14 cellular contexts compared by ENCODE assay signal in genomic region chr1:49765034-49765433, GRCh38.
DNase-seq lines count a peak whose midpoint lies in the region; ATAC-seq and TF ChIP-seq lines count a peak whose summit lies in the region.
"Had no signal": no experiment of that assay in that cellular context is flagged by ENCODE, and none has a peak within 500 bp of the region (broad histone marks: within the 10 kb centered on the region; RNA-seq: fewer than 3 reads in every experiment).

No MANE protein-coding gene starts in this region.

- intact Hi-C loops in MCF 10A (cut with micrococcal nuclease) = no loop called here
- intact Hi-C loops in mammary epithelial cell (cut with micrococcal nuclease) = no loop called here
- intact Hi-C loops in left colon (cut with DNase I, micrococcal nuclease) = no loop called here

- dilution Hi-C loops in mammary epithelial cell (cut with HindIII; ENCODE audit: low sequenced_read_pairs) = no loop called here

- no peak overlapping the region for H3K27ac Mint-ChIP-seq in MCF 10A (ENCODE audit: low read depth, unreplicated experiment)
- H3K27ac Mint-ChIP-seq in WTC11 = no peak overlapping the region
- no peak overlapping the region for H3K27ac Mint-ChIP-seq in CD8-positive, alpha-beta memory T cell
- H3K27ac Mint-ChIP-seq: activated CD8-positive, alpha-beta T cell treated with anti-CD3 and anti-CD28 coated beads for 36 hours; brain had no signal

- CTCF ChIA-PET in MCF 10A (lab: Yijun Ruan, JAX) (interaction anchor here (0.8 kb wide), 1 partner anchor 857 kb away, joined by 3 read pairs; no protein-coding TSS in a partner anchor), mammary epithelial cell (lab: Charles Lee; ENCODE audit: low non-redundant PET) (no interaction called here), WTC11 (lab: Charles Lee) (interaction anchor here (1.0 to 2.2 kb wide), 4 partner anchors 15 to 316 kb away, joined by 3 to 7 read pairs (median 3); no protein-coding TSS in a partner anchor)
- CTCF ChIA-PET in CD8-positive, alpha-beta memory T cell (lab: Charles Lee) = no interaction called here

- no peaks in the 10 kb centered on the region for H3K36me3 ChIP-seq in mammary epithelial cell (ENCODE audit: insufficient read depth, low read length)
- H3K36me3 ChIP-seq in CD8-positive, alpha-beta memory T cell (ENCODE audit: insufficient read depth, low read length) = no peaks in the 10 kb centered on the region
- H3K36me3 ChIP-seq: gastroesophageal sphincter, HAP-1 had no signal

- no peaks in the 10 kb centered on the region for H3K4me1 ChIP-seq in mammary epithelial cell (ENCODE audit: insufficient read depth, low read length)
- H3K4me1 ChIP-seq in CD8-positive, alpha-beta memory T cell (ENCODE audit: insufficient read depth, low read length) = no peaks in the 10 kb centered on the region
- H3K4me1 ChIP-seq: gastroesophageal sphincter, HAP-1 had no signal

- ATAC-seq in WTC11 (peak; percentile 95), left colon (no peak)
- ATAC-seq: activated CD8-positive, alpha-beta T cell treated with anti-CD3 and anti-CD28 coated beads for 36 hours; gastroesophageal sphincter had no signal

- peaks cover 4% of the 10 kb centered on the region for H3K9me3 ChIP-seq in mammary epithelial cell (replicated peaks; ENCODE audit: insufficient read depth, low read length)
- no peaks in the 10 kb centered on the region for H3K9me3 ChIP-seq in CD8-positive, alpha-beta memory T cell (ENCODE audit: low read length)
- H3K9me3 ChIP-seq: HAP-1 had no signal

- H2AFZ ChIP-seq in mammary epithelial cell (ENCODE audit: low read depth, low read length) = no peak overlapping the region

- POLR2A ChIA-PET in MCF 10A (lab: Yijun Ruan, JAX) (no interaction called here), WTC11 (lab: Charles Lee) (no interaction called here)
- POLR2A ChIA-PET in CD8-positive, alpha-beta memory T cell (lab: Charles Lee) = no interaction called here

- no TSS peak for BruUV-seq in MCF 10A (replicated peaks; lab: Mats Ljungman, UMichigan)
- BruUV-seq in mammary epithelial cell (replicated peaks; lab: Mats Ljungman, UMichigan) = no TSS peak

- WGBS in mammary epithelial cell (ENCODE audit: low coverage, missing lambda C conversion rate) = 27% methylated on average over 3 of the region's 3 CpGs

- no peak overlapping the region for H3K4me2 ChIP-seq in mammary epithelial cell (ENCODE audit: insufficient read depth, low read depth, low read length)

- H3K27ac ChIP-seq in mammary epithelial cell (ENCODE audit: insufficient read depth, low read depth, low read length) = no peak overlapping the region
- no peak overlapping the region for H3K27ac ChIP-seq in CD8-positive, alpha-beta memory T cell (ENCODE audit: low read depth, low read length)
- H3K27ac ChIP-seq: gastroesophageal sphincter had no signal

- TF ChIP-seq CTCF in MCF 10A (IDR thresholded peaks at IDR 0.05; ENCODE audit: unreplicated experiment) (peak; percentile 10), mammary epithelial cell (conservative IDR thresholded peaks at IDR 0.05 in 1 of 2, IDR thresholded peaks at IDR 0.05 in 1 of 2; ENCODE audit: extremely low read depth in 1 of 2, insufficient read depth in 1 of 2, low read depth in 1 of 2, low read length in 2 of 2) (peak in 1 of 2 donors; percentile 16), WTC11 (IDR thresholded peaks at IDR 0.05) (no peak)

- peak; percentile 2 for DNase-seq in MCF 10A (ENCODE audit: unreplicated experiment)
- no peak for DNase-seq in mammary epithelial cell
- peak; percentile 1 for DNase-seq in NCI-H526 treated with DMSO at 0.1 percent for 48 hours (lab: John Stamatoyannopoulos, UW)
- peak; percentile 19 for DNase-seq in WTC11 (ENCODE audit: low spot score)
- no peak for DNase-seq in left colon
- DNase-seq in NCI-H1417 (lab: John Stamatoyannopoulos, UW) = no peak
- DNase-seq in CD8-positive, alpha-beta memory T cell = no peak
- DNase-seq in HUDEP-2 (lab: John Stamatoyannopoulos, UW; ENCODE audit: unreplicated experiment in 76 of 76) = no peak
- DNase-seq: activated CD8-positive, alpha-beta T cell treated with anti-CD3 and anti-CD28 coated beads for 36 hours; activated effector memory CD4-positive, alpha-beta T cell treated with Interleukin-2 at 50 U/mL for 16 hours; NCI-H1048 had no signal

- no peaks in the 10 kb centered on the region for H4K20me1 ChIP-seq in mammary epithelial cell (ENCODE audit: insufficient read depth, low read length)

- H3K4me3 ChIP-seq in mammary epithelial cell (replicated peaks in 1 of 3; ENCODE audit: insufficient read depth in 1 of 3, low read depth in 2 of 3, low read length in 3 of 3) = no peak overlapping the region
- no peak overlapping the region for H3K4me3 ChIP-seq in CD8-positive, alpha-beta memory T cell (ENCODE audit: low read length)
- H3K4me3 ChIP-seq: gastroesophageal sphincter, HAP-1 had no signal

- no peak overlapping the region for H3K9ac ChIP-seq in mammary epithelial cell (ENCODE audit: insufficient read depth, low read length)

- H3K4me3 Mint-ChIP-seq in MCF 10A (ENCODE audit: unreplicated experiment) = no peak overlapping the region
- H3K4me3 Mint-ChIP-seq in WTC11 = no peak overlapping the region
- no peak overlapping the region for H3K4me3 Mint-ChIP-seq in CD8-positive, alpha-beta memory T cell
- H3K4me3 Mint-ChIP-seq: activated CD8-positive, alpha-beta T cell treated with anti-CD3 and anti-CD28 coated beads for 36 hours; brain had no signal

- H3K4me1 Mint-ChIP-seq in MCF 10A (ENCODE audit: insufficient read depth, unreplicated experiment) (no peaks in the 10 kb centered on the region), WTC11 (no peaks in the 10 kb centered on the region)
- H3K4me1 Mint-ChIP-seq in CD8-positive, alpha-beta memory T cell = no peaks in the 10 kb centered on the region
- H3K4me1 Mint-ChIP-seq: brain had no signal

- peaks cover 10% of the 10 kb centered on the region for H3K9me3 Mint-ChIP-seq in MCF 10A (ENCODE audit: unreplicated experiment)
- peaks cover 35% of the 10 kb centered on the region for H3K9me3 Mint-ChIP-seq in WTC11
- H3K9me3 Mint-ChIP-seq in CD8-positive, alpha-beta memory T cell = peaks cover 11 to 22% (median 21%) of the 10 kb centered on the region in 5 donors

- in situ Hi-C loops in mammary epithelial cell (cut with MboI; ENCODE audit: low sequenced_read_pairs in 2 of 2) = no loop called here

- H3K27me3 Mint-ChIP-seq in MCF 10A (ENCODE audit: insufficient read depth, unreplicated experiment) = peaks cover 11% of the 10 kb centered on the region
- H3K27me3 Mint-ChIP-seq in WTC11 (ENCODE audit: low read depth) = no peaks in the 10 kb centered on the region
- no peaks in the 10 kb centered on the region for H3K27me3 Mint-ChIP-seq in CD8-positive, alpha-beta memory T cell
- H3K27me3 Mint-ChIP-seq: activated CD8-positive, alpha-beta T cell treated with anti-CD3 and anti-CD28 coated beads for 36 hours had no signal

- H3K36me3 Mint-ChIP-seq in MCF 10A (ENCODE audit: insufficient read depth, unreplicated experiment) = no peaks in the 10 kb centered on the region
- peaks cover 8% of the 10 kb centered on the region; the same call in 1 of the 2 replicates for H3K36me3 Mint-ChIP-seq in WTC11
- H3K36me3 Mint-ChIP-seq in CD8-positive, alpha-beta memory T cell = no peaks in the 10 kb centered on the region
- H3K36me3 Mint-ChIP-seq: brain had no signal

- H3K79me2 ChIP-seq in mammary epithelial cell (ENCODE audit: insufficient read depth, low read length) = no peaks in the 10 kb centered on the region

- H3K27me3 ChIP-seq in mammary epithelial cell (ENCODE audit: insufficient read depth, low read length) = no peaks in the 10 kb centered on the region
- no peaks in the 10 kb centered on the region for H3K27me3 ChIP-seq in CD8-positive, alpha-beta memory T cell (ENCODE audit: insufficient read depth, low read length, poor library complexity, severe bottlenecking)
- H3K27me3 ChIP-seq: gastroesophageal sphincter had no signal

TF ChIP-seq in WTC11, 78 proteins besides CTCF, POLR2A, EP300 and RAD21 (continues in another document):
- no peak for TF ChIP-seq USF1 (CRISPR knock-in tag; IDR thresholded peaks at IDR 0.05)
- TF ChIP-seq TP53 (CRISPR knock-in tag; IDR thresholded peaks at IDR 0.05) = no peak
- TF ChIP-seq USF2 (CRISPR knock-in tag; IDR thresholded peaks at IDR 0.05) = no peak
- no peak for TF ChIP-seq MLX (CRISPR knock-in tag; IDR thresholded peaks at IDR 0.05)
- no peak for TF ChIP-seq GRHL2 (CRISPR knock-in tag; IDR thresholded peaks at IDR 0.05; ENCODE audit: insufficient replicate concordance, severe bottlenecking)
- no peak for TF ChIP-seq FOXP1 (CRISPR knock-in tag; IDR thresholded peaks at IDR 0.05; ENCODE audit: borderline replicate concordance)
- TF ChIP-seq HMGA2 (CRISPR knock-in tag; IDR thresholded peaks at IDR 0.05) = no peak
- TF ChIP-seq E2F1 (CRISPR knock-in tag; IDR thresholded peaks at IDR 0.05) = no peak
- no peak for TF ChIP-seq ZNF317 (CRISPR knock-in tag; IDR thresholded peaks at IDR 0.05; ENCODE audit: borderline replicate concordance, low read depth)

Comparison
In these comparisons a context has a peak if more than half of its experiments do, and no peak if none do; other contexts are left out.
1. DNase-seq: peak in MCF 10A (single experiment), NCI-H526 treated with DMSO at 0.1 percent for 48 hours (single experiment) and WTC11 (single experiment); none in mammary epithelial cell (single experiment), left colon (0 of 2), NCI-H1417 (0 of 3), CD8-positive, alpha-beta memory T cell (0 of 5) and HUDEP-2 (0 of 76).
2. CTCF ChIA-PET loops: an anchor here in MCF 10A (0.8 kb wide) and WTC11 (1.0 to 2.2 kb wide); none called in mammary epithelial cell and CD8-positive, alpha-beta memory T cell.